ENCODE assay signal across 9 cellular contexts in the genomic region with DNA sequence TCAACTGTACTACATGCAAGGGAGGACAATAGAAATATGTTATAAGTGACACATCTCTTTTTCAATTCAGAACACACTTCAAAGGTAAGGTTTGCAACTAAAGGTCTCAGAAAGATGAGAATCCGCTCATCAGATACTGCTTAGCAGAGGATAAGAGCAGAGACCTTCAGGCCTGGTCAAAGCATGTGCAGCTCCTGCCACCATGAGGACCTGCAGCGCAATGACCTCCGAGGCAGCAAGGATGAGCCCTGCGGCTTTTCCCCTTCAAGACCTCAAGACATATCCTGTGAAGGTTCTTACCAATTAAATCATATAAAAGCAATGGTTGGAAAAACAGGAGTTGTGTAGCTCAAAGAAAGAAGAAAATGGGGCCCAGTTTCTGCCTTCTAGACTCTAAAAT.
DNase-seq lines count a peak whose midpoint lies in the region; ATAC-seq, FAIRE-seq and TF ChIP-seq lines count a peak whose summit lies in the region.
"Had no signal": no experiment of that assay in that cellular context is flagged by ENCODE, and none has a peak within 500 bp of the region (broad histone marks: within the 10 kb centered on the region; RNA-seq: fewer than 3 reads in every experiment).

No MANE protein-coding gene starts in this region.

- no peak for ATAC-seq in GM21367 (IDR thresholded peaks at IDR 0.05; ENCODE audit: unreplicated experiment)

- no peak for TF ChIP-seq POLR2A in GM12891 (IDR thresholded peaks at IDR 0.05; ENCODE audit: low read depth, low read length)

- no peaks in the 10 kb centered on the region for H3K9me3 ChIP-seq in neural cell (ENCODE audit: low read length)
- H3K9me3 ChIP-seq: SJSA1 had no signal

- no peak overlapping the region for H3K4me2 ChIP-seq in neural cell (ENCODE audit: low read length)

- H2AFZ ChIP-seq in neural cell (ENCODE audit: low read depth, low read length) = no peak overlapping the region

- H3K9me2 ChIP-seq in neural cell (ENCODE audit: insufficient read depth, low read length) = no peaks in the 10 kb centered on the region

- no peak overlapping the region for H3K9ac ChIP-seq in neural cell (ENCODE audit: low read length)

- no peak overlapping the region for H3K4me3 ChIP-seq in GM12865 (ENCODE audit: low read depth, low read length)
- no peak overlapping the region for H3K4me3 ChIP-seq in neural cell (ENCODE audit: low read length)
- H3K4me3 ChIP-seq: SJSA1 had no signal

- H3K36me3 ChIP-seq in neural cell (ENCODE audit: insufficient read depth, low read length) = no peaks in the 10 kb centered on the region
- H3K36me3 ChIP-seq: SJSA1 had no signal

- TF ChIP-seq EP300 in Ishikawa (IDR thresholded peaks at IDR 0.05; ENCODE audit: borderline replicate concordance) (no peak), neural cell (conservative IDR thresholded peaks at IDR 0.05; ENCODE audit: poor library complexity, severe bottlenecking) (no peak)

- no peaks in the 10 kb centered on the region for H3F3A ChIP-seq in neural cell (ENCODE audit: insufficient read depth, low read length, poor library complexity, severe bottlenecking)

- TF ChIP-seq CTCF in GM12865 (IDR thresholded peaks at IDR 0.05; ENCODE audit: insufficient read depth, low read depth, low read length, missing control alignments) (peak; percentile 57), neural cell (IDR thresholded peaks at IDR 0.05; ENCODE audit: poor library complexity, severe bottlenecking) (peak; percentile 62)

- FAIRE-seq in HTR-8/SVneo (lab: Jason Lieb, UNC) (no peak), GM12891 (lab: Jason Lieb, UNC) (no peak)

- H3K27ac ChIP-seq in neural cell (ENCODE audit: low read length) = no peak overlapping the region
- H3K27ac ChIP-seq: SJSA1 had no signal

- peak; percentile 62 for DNase-seq in GM12865 (ENCODE audit: low read depth)
- DNase-seq in SW480 (ENCODE audit: low spot score) = peak; percentile 45
- no peak for DNase-seq in HTR-8/SVneo (ENCODE audit: insufficient read length, low spot score)
- no peak for DNase-seq in T-helper 9 cell
- no peak for DNase-seq in GM12891 (ENCODE audit: insufficient read length, low spot score)

- H3K27me3 ChIP-seq in neural cell (ENCODE audit: insufficient read depth, low read depth, low read length) = no peaks in the 10 kb centered on the region
- H3K27me3 ChIP-seq: SJSA1 had no signal

- no peaks in the 10 kb centered on the region for H3K79me2 ChIP-seq in neural cell (replicated peaks; ENCODE audit: insufficient read depth, low read length)

- TF ChIP-seq RAD21 in Ishikawa (IDR thresholded peaks at IDR 0.05; ENCODE audit: low read depth) (peak; percentile 44; the same call in 1 of the 2 replicates), neural cell (conservative IDR thresholded peaks at IDR 0.05) (peak; percentile 74)

- no peaks in the 10 kb centered on the region for H4K20me1 ChIP-seq in neural cell (ENCODE audit: insufficient read depth)

TF ChIP-seq in Ishikawa, 13 proteins besides CTCF, POLR2A, EP300 and RAD21 (continues in another document):
- no peak for TF ChIP-seq CEBPB (IDR thresholded peaks at IDR 0.05)
- TF ChIP-seq TAF1 (IDR thresholded peaks at IDR 0.05; ENCODE audit: low read depth) = no peak
- TF ChIP-seq, protein P1, sequence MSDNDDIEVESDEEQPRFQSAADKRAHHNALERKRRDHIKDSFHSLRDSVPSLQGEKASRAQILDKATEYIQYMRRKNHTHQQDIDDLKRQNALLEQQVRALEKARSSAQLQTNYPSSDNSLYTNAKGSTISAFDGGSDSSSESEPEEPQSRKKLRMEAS (IDR thresholded peaks at IDR 0.05) = no peak
- no peak for TF ChIP-seq TCF12 (IDR thresholded peaks at IDR 0.05; ENCODE audit: low read depth)
- TF ChIP-seq YY1 (IDR thresholded peaks at IDR 0.05; ENCODE audit: low read depth) = no peak
- no peak for TF ChIP-seq TEAD4 (IDR thresholded peaks at IDR 0.05)
- TF ChIP-seq NFIC (IDR thresholded peaks at IDR 0.05) = no peak
- no peak for TF ChIP-seq FOXM1 (IDR thresholded peaks at IDR 0.05; ENCODE audit: borderline replicate concordance, low read depth)
- TF ChIP-seq, protein P2, sequence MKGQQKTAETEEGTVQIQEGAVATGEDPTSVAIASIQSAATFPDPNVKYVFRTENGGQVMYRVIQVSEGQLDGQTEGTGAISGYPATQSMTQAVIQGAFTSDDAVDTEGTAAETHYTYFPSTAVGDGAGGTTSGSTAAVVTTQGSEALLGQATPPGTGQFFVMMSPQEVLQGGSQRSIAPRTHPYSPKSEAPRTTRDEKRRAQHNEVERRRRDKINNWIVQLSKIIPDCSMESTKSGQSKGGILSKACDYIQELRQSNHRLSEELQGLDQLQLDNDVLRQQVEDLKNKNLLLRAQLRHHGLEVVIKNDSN (IDR thresholded peaks at IDR 0.05) = no peak

TF ChIP-seq in neural cell, 6 proteins besides CTCF, POLR2A, EP300 and RAD21:
- TF ChIP-seq EZH2 (IDR thresholded peaks at IDR 0.05; ENCODE audit: borderline replicate concordance, insufficient read depth, low read length, poor library complexity, severe bottlenecking) (no peak), SMC3 (conservative IDR thresholded peaks at IDR 0.05; ENCODE audit: poor library complexity) (peak; percentile 66), POLR2AphosphoS5 (IDR thresholded peaks at IDR 0.05) (no peak), MXI1 (conservative IDR thresholded peaks at IDR 0.05; ENCODE audit: poor library complexity, severe bottlenecking) (no peak), TAF1 (IDR thresholded peaks at IDR 0.05; ENCODE audit: low read depth) (no peak)
- TF ChIP-seq, protein P3, sequence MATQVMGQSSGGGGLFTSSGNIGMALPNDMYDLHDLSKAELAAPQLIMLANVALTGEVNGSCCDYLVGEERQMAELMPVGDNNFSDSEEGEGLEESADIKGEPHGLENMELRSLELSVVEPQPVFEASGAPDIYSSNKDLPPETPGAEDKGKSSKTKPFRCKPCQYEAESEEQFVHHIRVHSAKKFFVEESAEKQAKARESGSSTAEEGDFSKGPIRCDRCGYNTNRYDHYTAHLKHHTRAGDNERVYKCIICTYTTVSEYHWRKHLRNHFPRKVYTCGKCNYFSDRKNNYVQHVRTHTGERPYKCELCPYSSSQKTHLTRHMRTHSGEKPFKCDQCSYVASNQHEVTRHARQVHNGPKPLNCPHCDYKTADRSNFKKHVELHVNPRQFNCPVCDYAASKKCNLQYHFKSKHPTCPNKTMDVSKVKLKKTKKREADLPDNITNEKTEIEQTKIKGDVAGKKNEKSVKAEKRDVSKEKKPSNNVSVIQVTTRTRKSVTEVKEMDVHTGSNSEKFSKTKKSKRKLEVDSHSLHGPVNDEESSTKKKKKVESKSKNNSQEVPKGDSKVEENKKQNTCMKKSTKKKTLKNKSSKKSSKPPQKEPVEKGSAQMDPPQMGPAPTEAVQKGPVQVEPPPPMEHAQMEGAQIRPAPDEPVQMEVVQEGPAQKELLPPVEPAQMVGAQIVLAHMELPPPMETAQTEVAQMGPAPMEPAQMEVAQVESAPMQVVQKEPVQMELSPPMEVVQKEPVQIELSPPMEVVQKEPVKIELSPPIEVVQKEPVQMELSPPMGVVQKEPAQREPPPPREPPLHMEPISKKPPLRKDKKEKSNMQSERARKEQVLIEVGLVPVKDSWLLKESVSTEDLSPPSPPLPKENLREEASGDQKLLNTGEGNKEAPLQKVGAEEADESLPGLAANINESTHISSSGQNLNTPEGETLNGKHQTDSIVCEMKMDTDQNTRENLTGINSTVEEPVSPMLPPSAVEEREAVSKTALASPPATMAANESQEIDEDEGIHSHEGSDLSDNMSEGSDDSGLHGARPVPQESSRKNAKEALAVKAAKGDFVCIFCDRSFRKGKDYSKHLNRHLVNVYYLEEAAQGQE (IDR thresholded peaks at IDR 0.05; ENCODE audit: borderline replicate concordance) = no peak

TF ChIP-seq in GM12891, 5 proteins besides CTCF, POLR2A, EP300 and RAD21:
- TF ChIP-seq PAX5 (IDR thresholded peaks at IDR 0.05; ENCODE audit: insufficient read depth, low read length, severe bottlenecking) = no peak
- no peak for TF ChIP-seq POU2F2 (IDR thresholded peaks at IDR 0.05; ENCODE audit: low read depth, low read length)
- no peak for TF ChIP-seq SPI1 (IDR thresholded peaks at IDR 0.05; ENCODE audit: low read depth, low read length)
- no peak for TF ChIP-seq TAF1 (IDR thresholded peaks at IDR 0.05; ENCODE audit: low read depth, low read length)
- TF ChIP-seq POLR2AphosphoS5 (IDR thresholded peaks at IDR 0.05; ENCODE audit: low read depth, low read length) = no peak

Comparison
In these comparisons a context has a peak if more than half of its experiments do, and no peak if none do; other contexts are left out.
1. DNase-seq: peak in GM12865 (single experiment) and SW480 (single experiment); none in HTR-8/SVneo (single experiment), T-helper 9 cell (single experiment) and GM12891 (single experiment).